In the genomic region with DNA sequence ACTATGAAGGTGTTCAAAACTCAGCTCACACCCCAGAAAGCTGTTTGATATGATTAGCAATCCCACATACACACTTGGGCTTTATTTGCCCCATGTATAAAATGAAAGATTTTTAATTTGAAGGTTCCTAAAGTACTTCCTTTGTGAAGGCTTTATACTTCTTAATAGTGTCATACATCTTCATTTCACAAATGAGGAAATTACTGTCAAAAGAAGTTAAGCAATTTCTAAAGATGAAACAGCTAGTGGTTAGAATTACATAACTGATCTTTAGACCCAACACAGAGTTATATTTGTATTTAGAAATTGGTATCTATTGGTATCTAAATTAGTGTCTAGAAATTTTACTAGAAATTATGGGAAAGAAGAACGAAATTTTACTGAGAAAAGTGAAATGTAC, we compare ENCODE assay signal across 28 cellular contexts. TPM values are rescaled to one million over a fixed set of nuclear protein-coding genes. Genes with fewer than 3 reads are reported as not detected.
DNase-seq lines count a peak whose midpoint lies in the region; ATAC-seq and TF ChIP-seq lines count a peak whose summit lies in the region.
"Had no signal": no experiment of that assay in that cellular context is flagged by ENCODE, and none has a peak within 500 bp of the region (broad histone marks: within the 10 kb centered on the region; RNA-seq: fewer than 3 reads in every experiment).

No MANE protein-coding gene starts in this region.

- H3K79me2 ChIP-seq in OCI-LY3 (ENCODE audit: low read length): peaks cover 76% of the 10 kb centered on the region

- H3K9ac ChIP-seq in OCI-LY3 (ENCODE audit: low read length): peak overlapping the region; percentile 50; the same call in 1 of the 2 replicates

- H4K20me1 ChIP-seq in OCI-LY3 (ENCODE audit: insufficient read depth, low read length): peaks cover 4% of the 10 kb centered on the region; the same call in 1 of the 2 replicates

- peak overlapping the region in 1 of 2 donors; percentile 48 for H3K4me3 Mint-ChIP-seq in CD14-positive monocyte
- no peak overlapping the region for H3K4me3 Mint-ChIP-seq in central memory CD8-positive, alpha-beta T cell
- H3K4me3 Mint-ChIP-seq in chondrocyte (ENCODE audit: unreplicated experiment): no peak overlapping the region
- H3K4me3 Mint-ChIP-seq: activated naive CD8-positive, alpha-beta T cell treated with anti-CD3 and anti-CD28 coated beads, Interleukin-2, amount 10 ng/mL, durations not matched to agents 7 days and 5 days; activated T-helper 1 cell treated with anti-CD3 and anti-CD28 coated beads, Interleukin-12 subunit alpha, Interleukin-12 subunit beta, Interleukin-2, Interleukin-4 antibody, amounts not matched to agents 30 ng/mL and 10 ng/mL and 1 ng/mL, durations not matched to agents 14 hours and 24 hours and 36 hours; brain had no signal

- peaks cover 64% of the 10 kb centered on the region for H3K4me1 ChIP-seq in OCI-LY3 (ENCODE audit: low read length)
- H3K4me1 ChIP-seq: Caco-2, left ventricle myocardium inferior had no signal

- peaks cover 9% of the 10 kb centered on the region; the same call in 1 of the 2 replicates for H3K9me3 ChIP-seq in OCI-LY3 (ENCODE audit: insufficient read depth, low read length)
- H3K9me3 ChIP-seq: Caco-2 had no signal

- TF ChIP-seq CTCF in CD14-positive monocyte (IDR thresholded peaks at IDR 0.05) (no peak), OCI-LY3 (IDR thresholded peaks at IDR 0.05; ENCODE audit: low read depth, low read length) (no peak), chondrocyte (IDR thresholded peaks at IDR 0.05) (no peak)

- DNase-seq in CD14-positive monocyte (ENCODE audit: low spot score) (no peak), GF-D8 (lab: John Stamatoyannopoulos, UW) (peak; percentile 50), ecto neural progenitor cell (ENCODE audit: low spot score) (no peak), chondrocyte (ENCODE audit: low spot score) (no peak), NCI-H526 treated with DMSO at 0.1 percent for 48 hours (lab: John Stamatoyannopoulos, UW) (no peak)
- no peak for DNase-seq in central memory CD8-positive, alpha-beta T cell (ENCODE audit: low spot score in 2 of 2)
- DNase-seq: activated CD4-positive, alpha-beta T cell treated with anti-CD3 and anti-CD28 coated beads, Interleukin-2, amount 50 U/mL, for 48 hours; activated naive CD8-positive, alpha-beta T cell treated with anti-CD3 and anti-CD28 coated beads, Interleukin-2, amount 10 ng/mL, durations not matched to agents 7 days and 5 days; Caco-2; head of caudate nucleus; KBM-7; left ventricle myocardium inferior; NCI-H1105; NCI-H2081; NK-92 treated with Interleukin-12 subunit alpha and Interleukin-12 subunit beta, amount 100 ng/mL, for 24 hours; stimulated activated CD4-positive, alpha-beta T cell treated with anti-CD3 and anti-CD28 coated beads, Interleukin-4, amount 100 ng/mL, for 1 hour; T-helper 1 cell; WERI-Rb-1 had no signal

- H3K27me3 Mint-ChIP-seq in CD14-positive monocyte (ENCODE audit: low read depth in 3 of 3) (peaks cover 0 to 3% (median 0%) of the 10 kb centered on the region in 3 donors), chondrocyte (ENCODE audit: low read depth) (peaks cover 35% of the 10 kb centered on the region)
- no peaks in the 10 kb centered on the region for H3K27me3 Mint-ChIP-seq in central memory CD8-positive, alpha-beta T cell
- H3K27me3 Mint-ChIP-seq: activated naive CD8-positive, alpha-beta T cell treated with anti-CD3 and anti-CD28 coated beads, Interleukin-2, amount 10 ng/mL, durations not matched to agents 7 days and 5 days; type B pancreatic cell had no signal

- H3K4me2 ChIP-seq in OCI-LY3 (ENCODE audit: low read length): peak overlapping the region; percentile 74
- H3K4me2 ChIP-seq: smooth muscle cell had no signal

- H3K36me3 Mint-ChIP-seq in CD14-positive monocyte (peaks cover 7 to 21% of the 10 kb centered on the region in 2 donors), chondrocyte (ENCODE audit: low read depth) (peaks cover 4% of the 10 kb centered on the region)
- peaks cover 4% of the 10 kb centered on the region for H3K36me3 Mint-ChIP-seq in central memory CD8-positive, alpha-beta T cell (ENCODE audit: insufficient read depth)
- H3K36me3 Mint-ChIP-seq: brain, type B pancreatic cell had no signal

- H3K4me3 ChIP-seq in OCI-LY3 (ENCODE audit: low read length): peak overlapping the region; percentile 42; the same call in 1 of the 2 replicates
- H3K4me3 ChIP-seq: coronary artery, left ventricle myocardium inferior, smooth muscle cell had no signal

- H3K27ac Mint-ChIP-seq in CD14-positive monocyte: peak overlapping the region; percentile 83 to 96 (median 93)
- peak overlapping the region; percentile 66 for H3K27ac Mint-ChIP-seq in central memory CD8-positive, alpha-beta T cell (ENCODE audit: low read depth)
- no peak overlapping the region for H3K27ac Mint-ChIP-seq in chondrocyte (ENCODE audit: unreplicated experiment)
- H3K27ac Mint-ChIP-seq: activated naive CD8-positive, alpha-beta T cell treated with anti-CD3 and anti-CD28 coated beads, Interleukin-2, amount 10 ng/mL, durations not matched to agents 7 days and 5 days; activated T-helper 1 cell treated with anti-CD3 and anti-CD28 coated beads, Interleukin-12 subunit alpha, Interleukin-12 subunit beta, Interleukin-2, Interleukin-4 antibody, amounts not matched to agents 30 ng/mL and 10 ng/mL and 1 ng/mL, durations not matched to agents 14 hours and 24 hours and 36 hours; brain had no signal

- H3K36me3 ChIP-seq in OCI-LY3 (replicated peaks; ENCODE audit: low read depth, low read length): peaks cover 13% of the 10 kb centered on the region
- H3K36me3 ChIP-seq: left ventricle myocardium inferior, WERI-Rb-1 had no signal

- ATAC-seq in central memory CD8-positive, alpha-beta T cell (replicated peaks; ENCODE audit: extremely low read depth, poor library complexity, severe bottlenecking): no peak
- ATAC-seq in HG03108 (IDR thresholded peaks at IDR 0.05; ENCODE audit: unreplicated experiment): no peak

- H3K9me3 Mint-ChIP-seq in CD14-positive monocyte (peaks cover 6 to 20% (median 14%) of the 10 kb centered on the region in 7 donors), chondrocyte (ENCODE audit: low read depth) (peaks cover 7% of the 10 kb centered on the region)
- peaks cover 11% of the 10 kb centered on the region for H3K9me3 Mint-ChIP-seq in central memory CD8-positive, alpha-beta T cell

- H3K4me1 Mint-ChIP-seq in CD14-positive monocyte: peaks cover 60% of the 10 kb centered on the region
- peaks cover 45% of the 10 kb centered on the region for H3K4me1 Mint-ChIP-seq in central memory CD8-positive, alpha-beta T cell
- H3K4me1 Mint-ChIP-seq in chondrocyte (ENCODE audit: low read depth): no peaks in the 10 kb centered on the region
- H3K4me1 Mint-ChIP-seq: brain had no signal

- intact Hi-C loops in CD14-positive monocyte (cut with micrococcal nuclease): loop anchor here (5.0 to 10.0 kb wide), 2 partner anchors 93 to 156 kb away; no protein-coding TSS in a partner anchor

- no peak overlapping the region for H2AFZ ChIP-seq in OCI-LY3 (ENCODE audit: low read depth, low read length)

- H3K27ac ChIP-seq in OCI-LY3 (ENCODE audit: low read length): peak overlapping the region; percentile 60
- H3K27ac ChIP-seq: coronary artery, left ventricle myocardium inferior, WERI-Rb-1 had no signal

- no peaks in the 10 kb centered on the region for H3K27me3 ChIP-seq in OCI-LY3 (ENCODE audit: low read depth, low read length)

RNA-seq across cellular contexts. Expression of a gene that starts 7.1 kb away (rescaled TPM):
- 1 to 10 TPM; 1.5 to 9.0 TPM for polyA plus RNA-seq in CD14-positive monocyte
- total RNA-seq in chondrocyte: not detected in 3 replicates
- total RNA-seq: H4, NCI-H460, pulmonary artery endothelial cell had no signal
- polyA plus RNA-seq: smooth muscle cell had no signal

RNA-seq across cellular contexts. Expression of a gene that starts 23.0 kb away (rescaled TPM):
- 10 to 100 TPM in 1 of 2 donors, 1 to 10 TPM in 1; 9.8 to 10.8 TPM for polyA plus RNA-seq in CD14-positive monocyte
- total RNA-seq in chondrocyte: 14.3 to 15.2 TPM (median 14.4 TPM) in 3 replicates
